Comparison of ENCODE assay signal across 8 cellular contexts in genomic region chr1:54715493-54716298, GRCh38. TPM values are rescaled to one million over a fixed set of nuclear protein-coding genes. Genes with fewer than 3 reads are reported as not detected.
DNase-seq lines count a peak whose midpoint lies in the region; ATAC-seq and TF ChIP-seq lines count a peak whose summit lies in the region.

TTC4 (plus strand) TSS chr1:54715861; CDS start chr1:54715909, 48 bp downstream.

- CTCF ChIA-PET in AG04450 (lab: Charles Lee) = no interaction called here

- DNase-seq in AG04450 (ENCODE audit: low read depth, low spot score) (peak; percentile 20), NCI-H2227 treated with DMSO at 0.1 percent for 48 hours (lab: John Stamatoyannopoulos, UW) (peak; percentile 81), islet precursor cell (peak; percentile 89)
- peak; percentile 69 for DNase-seq in activated CD4-positive, CD25-positive, alpha-beta regulatory T cell treated with anti-CD3 and anti-CD28 coated beads, Interleukin-2, amount 50 U/mL, for 16 hours (ENCODE audit: low read depth, low spot score)
- peak; percentile 79 for DNase-seq in central memory CD4-positive, alpha-beta T cell
- peak; percentile 88 for DNase-seq in stimulated activated CD4-positive, alpha-beta T cell treated with anti-CD3 and anti-CD28 coated beads, Interleukin-12 subunit alpha, Interleukin-12 subunit beta, amount 100 ng/mL, for 4 hours

- no peaks in the 10 kb centered on the region for H3K9me3 ChIP-seq in AG04450 (ENCODE audit: control insufficient read depth, insufficient read depth, low read length)

- peak within 1 kb of the TSS; percentile 97 for H3K4me3 ChIP-seq in AG04450 (ENCODE audit: low read depth, low read length)

- POLR2A ChIA-PET in AG04450 (lab: Yijun Ruan, JAX) = interaction anchor here (0.6 to 1.5 kb wide), 3 partner anchors 27 to 641 kb away, joined by 3 read pairs; partner anchors contain the start of gene PARS2

- ATAC-seq in GM18873 (IDR thresholded peaks at IDR 0.05; ENCODE audit: low FRiP score, unreplicated experiment) (peak; percentile 50), HG03135 (IDR thresholded peaks at IDR 0.05; ENCODE audit: unreplicated experiment) (peak; percentile 96)

- H3K27ac ChIP-seq in AG04450 (ENCODE audit: low read depth, low read length) = peak within 1 kb of the TSS; percentile 67

- TF ChIP-seq CTCF in AG04450 (IDR thresholded peaks at IDR 0.05; ENCODE audit: low read depth, low read length) = no peak

- peaks cover 9% of the 10 kb centered on the region for H3K27me3 ChIP-seq in AG04450 (ENCODE audit: control insufficient read depth, insufficient read depth, low read length)

RNA-seq across cellular contexts. Expression of gene TTC4, which starts in this region (rescaled TPM):
- polyA plus RNA-seq in AG04450 (2011; rRNA removed) = 22.5 and 22.7 TPM in 2 replicates
- polyA minus RNA-seq in AG04450 (2011; rRNA and poly(A)+ RNA removed) = 17.9 and 18.1 TPM in 2 replicates

Comparison
In these comparisons a context has a peak if more than half of its experiments do, and no peak if none do; other contexts are left out.
1. Peak in every context shown above with its lines: DNase-seq, ATAC-seq, H3K4me3 ChIP-seq and H3K27ac ChIP-seq.
2. DNase-seq: peak in every context shown above with its lines; median percentile 89 in islet precursor cell; 88 in stimulated activated CD4-positive, alpha-beta T cell treated with anti-CD3 and anti-CD28 coated beads, Interleukin-12 subunit alpha, Interleukin-12 subunit beta, amount 100 ng/mL, for 4 hours; 81 in NCI-H2227 treated with DMSO at 0.1 percent for 48 hours; 79 in central memory CD4-positive, alpha-beta T cell; 69 in activated CD4-positive, CD25-positive, alpha-beta regulatory T cell treated with anti-CD3 and anti-CD28 coated beads, Interleukin-2, amount 50 U/mL, for 16 hours; 20 in AG04450.